ENCODE assay signal across 7 cellular contexts in the genomic region with DNA sequence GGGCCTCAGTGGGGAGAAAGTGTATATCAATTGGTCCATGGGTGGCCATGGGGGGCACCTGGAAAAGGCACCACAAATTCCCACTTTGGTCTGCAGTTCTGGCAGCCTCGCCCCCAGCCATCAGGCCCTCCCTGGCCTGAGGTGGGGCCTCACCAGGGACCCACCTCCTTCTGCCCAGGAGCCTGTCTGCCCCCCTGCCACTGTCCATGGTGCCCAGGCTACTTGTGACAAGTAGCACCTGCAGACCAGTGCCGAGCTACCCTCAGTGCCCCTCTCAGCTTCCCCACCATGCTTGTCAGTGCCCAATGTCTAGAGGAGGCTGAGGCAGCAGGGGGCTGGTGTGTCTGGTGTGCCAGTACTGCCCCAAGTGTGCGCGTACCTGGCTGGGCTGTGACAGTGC.
"Had no signal": no experiment of that assay in that cellular context is flagged by ENCODE, and none has a peak within 500 bp of the region (broad histone marks: within the 10 kb centered on the region; RNA-seq: fewer than 3 reads in every experiment).

No MANE protein-coding gene starts in this region.

- H3K4me3 ChIP-seq: GM23338 had no signal

- ATAC-seq: GM23338 had no signal

- DNase-seq: H9, HCEC 1CT, HFFc6, IMR-90, KBM-7 had no signal

- H3K4me2 ChIP-seq: GM23338, KMS-11 had no signal

- H2AFZ ChIP-seq: GM23338 had no signal

- H3K9ac ChIP-seq: KMS-11 had no signal

- H3K27ac ChIP-seq: KMS-11 had no signal
